ENCODE assay signal across 1 cellular context in the genomic region with DNA sequence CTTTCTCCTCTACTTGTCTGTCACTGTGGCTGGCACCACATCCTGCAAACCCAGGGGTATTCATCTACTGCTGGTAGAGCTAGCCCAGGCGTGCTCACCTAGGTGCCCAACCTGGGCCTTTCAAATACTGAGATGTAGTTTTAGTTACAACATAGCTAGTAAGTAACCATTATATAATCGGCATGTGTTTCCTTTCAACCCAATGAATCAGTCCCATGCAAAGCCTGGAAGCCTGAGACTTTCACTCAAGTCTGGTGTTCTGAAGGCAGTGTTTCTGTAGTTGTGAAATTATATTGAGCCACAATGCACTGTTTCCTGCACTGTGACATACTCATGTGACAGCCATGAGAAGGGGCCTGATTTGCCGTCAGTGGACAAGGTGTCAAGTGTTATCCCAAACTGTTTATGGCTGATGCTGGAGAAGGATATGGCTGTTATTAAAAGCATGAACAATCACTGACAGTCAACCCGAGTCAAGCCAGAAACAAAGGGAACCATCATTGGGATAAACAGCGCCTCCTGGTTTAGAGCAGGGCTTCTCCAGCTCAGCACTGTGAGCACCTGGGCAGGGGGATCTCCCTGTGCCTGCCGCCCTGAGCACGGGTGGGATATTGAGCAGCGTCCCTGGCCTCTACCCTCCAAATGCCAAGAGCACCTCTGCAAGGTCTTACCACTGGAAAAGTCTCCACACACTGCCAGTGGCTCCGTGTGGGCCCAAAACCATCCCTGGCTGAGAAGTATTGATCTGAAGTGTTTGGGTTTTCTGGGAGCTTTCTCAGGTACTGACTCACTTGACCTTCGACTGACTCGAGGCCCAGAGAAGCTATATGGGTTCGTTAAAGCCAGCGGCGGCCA.
TF ChIP-seq lines count a peak whose summit lies in the region.

No MANE protein-coding gene starts in this region.

TF ChIP-seq in WTC11, 78 proteins besides CTCF, POLR2A, EP300 and RAD21 (continued from another document):
- TF ChIP-seq, protein P1, sequence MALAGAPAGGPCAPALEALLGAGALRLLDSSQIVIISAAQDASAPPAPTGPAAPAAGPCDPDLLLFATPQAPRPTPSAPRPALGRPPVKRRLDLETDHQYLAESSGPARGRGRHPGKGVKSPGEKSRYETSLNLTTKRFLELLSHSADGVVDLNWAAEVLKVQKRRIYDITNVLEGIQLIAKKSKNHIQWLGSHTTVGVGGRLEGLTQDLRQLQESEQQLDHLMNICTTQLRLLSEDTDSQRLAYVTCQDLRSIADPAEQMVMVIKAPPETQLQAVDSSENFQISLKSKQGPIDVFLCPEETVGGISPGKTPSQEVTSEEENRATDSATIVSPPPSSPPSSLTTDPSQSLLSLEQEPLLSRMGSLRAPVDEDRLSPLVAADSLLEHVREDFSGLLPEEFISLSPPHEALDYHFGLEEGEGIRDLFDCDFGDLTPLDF (CRISPR knock-in tag; IDR thresholded peaks at IDR 0.05), result no peak
- TF ChIP-seq, protein P2, sequence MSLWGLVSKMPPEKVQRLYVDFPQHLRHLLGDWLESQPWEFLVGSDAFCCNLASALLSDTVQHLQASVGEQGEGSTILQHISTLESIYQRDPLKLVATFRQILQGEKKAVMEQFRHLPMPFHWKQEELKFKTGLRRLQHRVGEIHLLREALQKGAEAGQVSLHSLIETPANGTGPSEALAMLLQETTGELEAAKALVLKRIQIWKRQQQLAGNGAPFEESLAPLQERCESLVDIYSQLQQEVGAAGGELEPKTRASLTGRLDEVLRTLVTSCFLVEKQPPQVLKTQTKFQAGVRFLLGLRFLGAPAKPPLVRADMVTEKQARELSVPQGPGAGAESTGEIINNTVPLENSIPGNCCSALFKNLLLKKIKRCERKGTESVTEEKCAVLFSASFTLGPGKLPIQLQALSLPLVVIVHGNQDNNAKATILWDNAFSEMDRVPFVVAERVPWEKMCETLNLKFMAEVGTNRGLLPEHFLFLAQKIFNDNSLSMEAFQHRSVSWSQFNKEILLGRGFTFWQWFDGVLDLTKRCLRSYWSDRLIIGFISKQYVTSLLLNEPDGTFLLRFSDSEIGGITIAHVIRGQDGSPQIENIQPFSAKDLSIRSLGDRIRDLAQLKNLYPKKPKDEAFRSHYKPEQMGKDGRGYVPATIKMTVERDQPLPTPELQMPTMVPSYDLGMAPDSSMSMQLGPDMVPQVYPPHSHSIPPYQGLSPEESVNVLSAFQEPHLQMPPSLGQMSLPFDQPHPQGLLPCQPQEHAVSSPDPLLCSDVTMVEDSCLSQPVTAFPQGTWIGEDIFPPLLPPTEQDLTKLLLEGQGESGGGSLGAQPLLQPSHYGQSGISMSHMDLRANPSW (CRISPR knock-in tag; conservative IDR thresholded peaks at IDR 0.05; ENCODE audit: low read depth), result no peak
- TF ChIP-seq, protein P3, sequence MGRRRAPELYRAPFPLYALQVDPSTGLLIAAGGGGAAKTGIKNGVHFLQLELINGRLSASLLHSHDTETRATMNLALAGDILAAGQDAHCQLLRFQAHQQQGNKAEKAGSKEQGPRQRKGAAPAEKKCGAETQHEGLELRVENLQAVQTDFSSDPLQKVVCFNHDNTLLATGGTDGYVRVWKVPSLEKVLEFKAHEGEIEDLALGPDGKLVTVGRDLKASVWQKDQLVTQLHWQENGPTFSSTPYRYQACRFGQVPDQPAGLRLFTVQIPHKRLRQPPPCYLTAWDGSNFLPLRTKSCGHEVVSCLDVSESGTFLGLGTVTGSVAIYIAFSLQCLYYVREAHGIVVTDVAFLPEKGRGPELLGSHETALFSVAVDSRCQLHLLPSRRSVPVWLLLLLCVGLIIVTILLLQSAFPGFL (CRISPR knock-in tag; IDR thresholded peaks at IDR 0.05; ENCODE audit: borderline replicate concordance), result no peak
- TF ChIP-seq TP53 (CRISPR knock-in tag; IDR thresholded peaks at IDR 0.05) (no peak), PRRX2 (CRISPR knock-in tag; IDR thresholded peaks at IDR 0.05) (0 out of 2 replicates have a peak, but pooled peaks have one; percentile 2)
- TF ChIP-seq, protein P4, sequence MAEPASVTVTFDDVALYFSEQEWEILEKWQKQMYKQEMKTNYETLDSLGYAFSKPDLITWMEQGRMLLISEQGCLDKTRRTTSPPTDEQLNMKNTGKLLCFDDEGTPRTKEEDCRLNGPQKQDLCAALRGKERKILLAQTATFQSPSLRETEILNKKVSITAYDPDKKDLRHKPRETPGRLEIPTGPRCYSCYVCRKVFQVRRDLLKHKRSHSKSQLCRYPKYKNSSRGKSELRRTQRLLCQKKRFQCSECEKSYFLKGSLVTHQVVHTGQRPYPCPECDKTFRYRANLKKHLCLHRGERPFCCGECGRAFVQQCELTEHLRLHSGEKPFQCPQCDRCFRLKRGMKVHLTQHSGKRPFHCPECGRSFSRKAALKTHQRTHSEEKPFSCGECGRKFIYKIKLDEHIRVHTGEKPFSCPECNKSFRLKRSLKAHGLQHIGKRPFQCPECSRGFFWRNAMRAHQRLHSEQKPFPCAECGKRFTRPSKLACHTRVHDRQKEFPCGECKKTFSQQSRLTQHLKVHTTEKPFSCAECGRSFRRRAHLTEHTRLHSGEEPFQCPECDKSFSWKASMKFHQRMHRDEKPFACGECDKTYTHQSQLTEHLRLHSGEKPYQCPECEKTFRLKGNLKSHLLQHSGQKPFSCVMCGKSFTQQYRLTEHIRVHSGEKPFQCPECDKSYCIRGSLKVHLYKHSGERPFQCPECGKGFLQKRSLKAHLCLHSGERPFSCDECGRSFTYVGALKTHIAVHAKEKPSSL (CRISPR knock-in tag; conservative IDR thresholded peaks at IDR 0.05), result no peak
- TF ChIP-seq, protein P5, sequence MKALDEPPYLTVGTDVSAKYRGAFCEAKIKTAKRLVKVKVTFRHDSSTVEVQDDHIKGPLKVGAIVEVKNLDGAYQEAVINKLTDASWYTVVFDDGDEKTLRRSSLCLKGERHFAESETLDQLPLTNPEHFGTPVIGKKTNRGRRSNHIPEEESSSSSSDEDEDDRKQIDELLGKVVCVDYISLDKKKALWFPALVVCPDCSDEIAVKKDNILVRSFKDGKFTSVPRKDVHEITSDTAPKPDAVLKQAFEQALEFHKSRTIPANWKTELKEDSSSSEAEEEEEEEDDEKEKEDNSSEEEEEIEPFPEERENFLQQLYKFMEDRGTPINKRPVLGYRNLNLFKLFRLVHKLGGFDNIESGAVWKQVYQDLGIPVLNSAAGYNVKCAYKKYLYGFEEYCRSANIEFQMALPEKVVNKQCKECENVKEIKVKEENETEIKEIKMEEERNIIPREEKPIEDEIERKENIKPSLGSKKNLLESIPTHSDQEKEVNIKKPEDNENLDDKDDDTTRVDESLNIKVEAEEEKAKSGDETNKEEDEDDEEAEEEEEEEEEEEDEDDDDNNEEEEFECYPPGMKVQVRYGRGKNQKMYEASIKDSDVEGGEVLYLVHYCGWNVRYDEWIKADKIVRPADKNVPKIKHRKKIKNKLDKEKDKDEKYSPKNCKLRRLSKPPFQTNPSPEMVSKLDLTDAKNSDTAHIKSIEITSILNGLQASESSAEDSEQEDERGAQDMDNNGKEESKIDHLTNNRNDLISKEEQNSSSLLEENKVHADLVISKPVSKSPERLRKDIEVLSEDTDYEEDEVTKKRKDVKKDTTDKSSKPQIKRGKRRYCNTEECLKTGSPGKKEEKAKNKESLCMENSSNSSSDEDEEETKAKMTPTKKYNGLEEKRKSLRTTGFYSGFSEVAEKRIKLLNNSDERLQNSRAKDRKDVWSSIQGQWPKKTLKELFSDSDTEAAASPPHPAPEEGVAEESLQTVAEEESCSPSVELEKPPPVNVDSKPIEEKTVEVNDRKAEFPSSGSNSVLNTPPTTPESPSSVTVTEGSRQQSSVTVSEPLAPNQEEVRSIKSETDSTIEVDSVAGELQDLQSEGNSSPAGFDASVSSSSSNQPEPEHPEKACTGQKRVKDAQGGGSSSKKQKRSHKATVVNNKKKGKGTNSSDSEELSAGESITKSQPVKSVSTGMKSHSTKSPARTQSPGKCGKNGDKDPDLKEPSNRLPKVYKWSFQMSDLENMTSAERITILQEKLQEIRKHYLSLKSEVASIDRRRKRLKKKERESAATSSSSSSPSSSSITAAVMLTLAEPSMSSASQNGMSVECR (CRISPR knock-in tag; IDR thresholded peaks at IDR 0.05; ENCODE audit: borderline replicate concordance), result 0 out of 2 replicates have a peak, but pooled peaks have one; percentile 23
